ENCODE assay signal across 18 cellular contexts in the genomic region with DNA sequence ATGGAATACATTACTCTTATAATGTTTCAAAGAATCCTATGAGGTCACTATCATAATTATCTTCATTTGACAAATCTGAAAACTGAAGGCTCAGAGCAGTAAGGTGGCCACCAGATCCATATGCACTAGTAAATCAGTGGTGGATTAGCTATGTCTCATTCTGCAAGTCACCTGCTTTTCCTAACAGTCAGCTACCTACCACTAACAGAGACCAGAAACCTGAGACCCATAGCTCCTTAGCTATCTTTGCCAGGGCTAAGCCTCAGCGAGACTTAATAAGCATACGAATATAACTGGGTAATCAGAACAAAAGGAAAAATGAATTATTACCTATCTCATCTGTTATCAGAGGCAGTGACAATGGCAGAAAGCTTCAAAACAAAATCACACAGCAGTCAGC.
DNase-seq lines count a peak whose midpoint lies in the region; ATAC-seq, FAIRE-seq and TF ChIP-seq lines count a peak whose summit lies in the region.
"Had no signal": no experiment of that assay in that cellular context is flagged by ENCODE, and none has a peak within 500 bp of the region (broad histone marks: within the 10 kb centered on the region; RNA-seq: fewer than 3 reads in every experiment).

No MANE protein-coding gene starts in this region.

- H3K4me1 Mint-ChIP-seq in GM23338 (peaks cover 35% of the 10 kb centered on the region), H9 (peaks cover 24 to 39% of the 10 kb centered on the region in 2 experiments), WTC11 (peaks cover 39% of the 10 kb centered on the region)

- H3K4me1 ChIP-seq in GM23338 (ENCODE audit: insufficient read depth) (peaks cover 9% of the 10 kb centered on the region; the same call in 1 of the 2 replicates), H9 (ENCODE audit: insufficient read depth, low read length) (peaks cover 4% of the 10 kb centered on the region; the same call in 1 of the 2 replicates), pancreas (no peaks in the 10 kb centered on the region)
- H3K4me1 ChIP-seq: BE2C had no signal

- H3F3A ChIP-seq in GM23338 (replicated peaks; ENCODE audit: low read depth): no peaks in the 10 kb centered on the region

- H3K4ac ChIP-seq in H9 (ENCODE audit: low read depth, low read length): no peak overlapping the region

- H2BK15ac ChIP-seq in H9 (ENCODE audit: low read depth, low read length): no peak overlapping the region

- intact Hi-C loops in pancreas (cut with DNase I): no loop called here

- H3K14ac ChIP-seq in H9 (ENCODE audit: insufficient read depth, low read length): peak overlapping the region; percentile 31; the same call in 1 of the 2 replicates

- H3K27me3 Mint-ChIP-seq in GM23338 (ENCODE audit: insufficient read depth, low read depth, poor library complexity): no peaks in the 10 kb centered on the region
- no peaks in the 10 kb centered on the region for H3K27me3 Mint-ChIP-seq in H9 (ENCODE audit: low read depth)
- H3K27me3 Mint-ChIP-seq in WTC11 (ENCODE audit: low read depth): no peaks in the 10 kb centered on the region
- H3K27me3 Mint-ChIP-seq: CD4-positive, alpha-beta memory T cell had no signal

- H3K9me3 Mint-ChIP-seq in GM23338 (no peaks in the 10 kb centered on the region), H9 (no peaks in the 10 kb centered on the region), WTC11 (no peaks in the 10 kb centered on the region)
- H3K9me3 Mint-ChIP-seq: CD4-positive, alpha-beta memory T cell had no signal

- no peaks in the 10 kb centered on the region for H3K79me1 ChIP-seq in H9 (ENCODE audit: insufficient read depth, low read depth, low read length, poor library complexity, severe bottlenecking)

- H3K9me3 ChIP-seq in H9 (ENCODE audit: control insufficient read depth, low read depth, low read length) (no peaks in the 10 kb centered on the region), pancreas (no peaks in the 10 kb centered on the region)
- H3K9me3 ChIP-seq: BE2C had no signal

- H3K36me3 ChIP-seq in GM23338 (ENCODE audit: insufficient read depth): no peaks in the 10 kb centered on the region
- no peaks in the 10 kb centered on the region for H3K36me3 ChIP-seq in pancreas
- H3K36me3 ChIP-seq: BE2C had no signal

- H4K5ac ChIP-seq in H9 (ENCODE audit: insufficient read length, low read depth, low read length): no peak overlapping the region

- no CpG with 5 or more reads among the region's 2 CpGs for WGBS in H9 (ENCODE audit: extremely low coverage, insufficient read length, low lambda C conversion rate)
- WGBS in pancreas, 2 donors: 74 to 88% methylated on average over 2 of the region's 2 CpGs

- no peak overlapping the region for H3T11ph ChIP-seq in H9 (ENCODE audit: low read length)

- FAIRE-seq in pancreas (lab: Jason Lieb, UNC): no peak
- FAIRE-seq: A204.1, GM12878, GM18507, H1 had no signal

- H2BK12ac ChIP-seq in H9 (ENCODE audit: insufficient read length, low read depth, low read length): no peak overlapping the region

- CTCF ChIA-PET in WTC11 (lab: Charles Lee): interaction anchor here (0.8 kb wide), 1 partner anchor 179 kb away, joined by 4 read pairs; no protein-coding TSS in a partner anchor

- H3K27me3 ChIP-seq in GM23338 (ENCODE audit: insufficient read depth) (no peaks in the 10 kb centered on the region), H9 (ENCODE audit: insufficient read depth, low read length) (no peaks in the 10 kb centered on the region), pancreas (no peaks in the 10 kb centered on the region)
- H3K27me3 ChIP-seq: BE2C had no signal

- no peak overlapping the region for H2AK5ac ChIP-seq in H9 (ENCODE audit: insufficient read length, low read length)

- H2AFZ ChIP-seq in GM23338 (no peak overlapping the region), H9 (ENCODE audit: low read length) (no peak overlapping the region)

- H3K4me3 ChIP-seq in GM23338 (no peak overlapping the region), pancreas (no peak overlapping the region)
- H3K4me3 ChIP-seq: GM12878 had no signal

- H3K79me2 ChIP-seq in GM23338 (replicated peaks; ENCODE audit: insufficient read depth) (no peaks in the 10 kb centered on the region), H9 (ENCODE audit: insufficient read depth, low read length) (no peaks in the 10 kb centered on the region)

- no peaks in the 10 kb centered on the region for H3K9me2 ChIP-seq in GM23338 (ENCODE audit: insufficient read depth)

- DNase-seq in GM23338 (ENCODE audit: low spot score) (peak; percentile 19), H9 (no peak), NCI-H2107 (lab: John Stamatoyannopoulos, UW) (peak; percentile 9), WTC11 (ENCODE audit: low spot score) (no peak), T-helper 2 cell (no peak), NCI-H1092 treated with DMSO at 0.1 percent for 48 hours (lab: John Stamatoyannopoulos, UW) (no peak), pancreas (no peak), SKM-1 (lab: John Stamatoyannopoulos, UW; ENCODE audit: unreplicated experiment) (no peak)
- DNase-seq: BE2C; CD4-positive, alpha-beta memory T cell; DMS79; IMR-90 had no signal

- ATAC-seq in GM23338: peak; percentile 81
- peak; percentile 65 for ATAC-seq in WTC11
- ATAC-seq in pancreas: no peak
- ATAC-seq: GM12878, HCT116 had no signal

- H3K18ac ChIP-seq in H9 (ENCODE audit: insufficient read length, low read depth, low read length): no peak overlapping the region

- H4K20me1 ChIP-seq in GM23338 (replicated peaks; ENCODE audit: insufficient read depth): peaks cover 4% of the 10 kb centered on the region; the same call in 1 of the 2 replicates
- H4K20me1 ChIP-seq in H9 (ENCODE audit: control insufficient read depth, insufficient read depth, insufficient read length): no peaks in the 10 kb centered on the region

- no peak overlapping the region; the same call in 1 of the 2 replicates for H3K27ac ChIP-seq in GM23338 (ENCODE audit: low read depth)
- H3K27ac ChIP-seq in H9 (ENCODE audit: insufficient read length, low read depth, low read length): no peak overlapping the region
- H3K27ac ChIP-seq in pancreas: peak overlapping the region in 1 of 4 donors; percentile 3
- H3K27ac ChIP-seq: C4-2B had no signal

- H4K8ac ChIP-seq in H9 (replicated peaks; ENCODE audit: insufficient read length, low read depth, low read length): no peak overlapping the region

- H2BK120ac ChIP-seq in H9 (ENCODE audit: low read depth, low read length, poor library complexity, severe bottlenecking): no peak overlapping the region

- H3K36me3 Mint-ChIP-seq in GM23338 (ENCODE audit: low read depth) (no peaks in the 10 kb centered on the region), H9 (ENCODE audit: insufficient read depth in 1 of 3, low read depth in 3 of 3) (no peaks in the 10 kb centered on the region), WTC11 (no peaks in the 10 kb centered on the region)

- TF ChIP-seq CTCF in GM23338 (conservative IDR thresholded peaks at IDR 0.05; ENCODE audit: low read depth in 2 of 2) (no peak), H9 (conservative IDR thresholded peaks at IDR 0.05) (no peak), WTC11 (IDR thresholded peaks at IDR 0.05) (no peak), pancreas (IDR thresholded peaks at IDR 0.05) (no peak)

- no peak overlapping the region for H3K23ac ChIP-seq in H9 (ENCODE audit: insufficient read length, low read depth, low read length)

- H4K91ac ChIP-seq in H9 (ENCODE audit: insufficient read length, low read depth, low read length): no peak overlapping the region

- H2BK5ac ChIP-seq in H9 (ENCODE audit: insufficient read length, low read length): no peak overlapping the region

- H2BK20ac ChIP-seq in H9 (ENCODE audit: low read depth, low read length, poor library complexity, severe bottlenecking): no peak overlapping the region

- H3K4me3 Mint-ChIP-seq in GM23338 (no peak overlapping the region), H9 (no peak overlapping the region), WTC11 (no peak overlapping the region)
- H3K4me3 Mint-ChIP-seq: CD4-positive, alpha-beta memory T cell had no signal

- H3K4me2 ChIP-seq in GM23338 (0 out of 2 replicates have a peak overlapping the region, but pooled peaks have one; percentile 4), H9 (ENCODE audit: insufficient read depth, insufficient read length, low read length) (no peak overlapping the region)

- no peak overlapping the region for H3K9ac ChIP-seq in H9 (ENCODE audit: extremely low read depth, insufficient read length, low read length)

- H3K27ac Mint-ChIP-seq in GM23338 (peak overlapping the region; percentile 78; the same call in 1 of the 2 replicates), H9 (peak overlapping the region in 1 of 3 experiments; percentile 72; a peak in 3 of 7 replicates), WTC11 (no peak overlapping the region; the same call in 1 of the 2 replicates)
- H3K27ac Mint-ChIP-seq: CD4-positive, alpha-beta memory T cell had no signal

- POLR2A ChIA-PET in WTC11 (lab: Charles Lee): no interaction called here

- no peak overlapping the region for H3K56ac ChIP-seq in H9 (ENCODE audit: insufficient read length, low read depth, low read length)

- no peaks in the 10 kb centered on the region for H3K23me2 ChIP-seq in H9 (ENCODE audit: insufficient read length, low read depth, low read length, poor library complexity, severe bottlenecking)

TF ChIP-seq in GM23338, 12 proteins besides CTCF, POLR2A, EP300 and RAD21:
- TF ChIP-seq ZNF331 (CRISPR knock-in tag; IDR thresholded peaks at IDR 0.05; ENCODE audit: low read depth) (no peak), STAT1 (IDR thresholded peaks at IDR 0.05; ENCODE audit: unreplicated experiment) (no peak), ZNF114 (CRISPR knock-in tag; IDR thresholded peaks at IDR 0.05) (no peak), EZH2 (IDR thresholded peaks at IDR 0.05; ENCODE audit: low read depth, unreplicated experiment) (no peak)
TF ChIP-seq in GM23338: peak in this region for 0.

Comparison
In these comparisons a context has a peak if more than half of its experiments do, and no peak if none do; other contexts are left out.
1. ATAC-seq: peak in GM23338 (single experiment) and WTC11 (single experiment); none in pancreas (0 of 4).
2. DNase-seq: peak in GM23338 (single experiment) and NCI-H2107 (single experiment); none in H9 (single experiment), WTC11 (single experiment), T-helper 2 cell (0 of 5), NCI-H1092 treated with DMSO at 0.1 percent for 48 hours (single experiment), pancreas (0 of 6) and SKM-1 (single experiment).